8 cellular contexts compared by ENCODE assay signal in the genomic region with DNA sequence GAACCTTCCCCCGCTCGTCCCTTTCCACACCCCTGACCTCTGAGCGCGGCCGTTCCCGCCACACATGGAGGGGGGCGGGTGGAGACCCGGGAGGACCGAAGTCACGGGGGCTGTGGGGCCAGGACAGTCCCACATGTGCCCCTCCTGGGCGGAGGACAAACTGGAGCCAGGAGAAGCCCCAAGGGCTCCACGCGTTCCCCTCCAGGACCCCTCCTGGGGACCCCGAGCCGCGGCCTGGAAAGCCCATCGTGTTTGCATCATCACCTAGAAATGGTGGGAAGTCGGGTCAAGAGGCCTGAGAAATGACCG. TPM values are rescaled to one million over a fixed set of nuclear protein-coding genes. Genes with fewer than 3 reads are reported as not detected.
DNase-seq lines count a peak whose midpoint lies in the region; ATAC-seq and TF ChIP-seq lines count a peak whose summit lies in the region.

No MANE protein-coding gene starts in this region.

- intact Hi-C loops in gastrocnemius medialis (cut with DNase I; ENCODE audit: low total_unique reads) (no loop called here), adrenal gland (cut with DNase I) (no loop called here)

- H3K4me1 ChIP-seq in SK-N-SH (ENCODE audit: control insufficient read depth in 1 of 2, insufficient read depth in 2 of 2, low read depth in 1 of 2, low read length in 1 of 2) (peaks cover 0 to 31% of the 10 kb centered on the region in 2 experiments; a peak in 1 of 4 replicates), fibroblast of lung (ENCODE audit: control insufficient read depth, extremely low read depth, insufficient read depth, low read length) (no peaks in the 10 kb centered on the region), gastrocnemius medialis (peaks cover 10 to 12% of the 10 kb centered on the region in 2 donors), adrenal gland (replicated peaks in 1 of 2) (peaks cover 19 to 37% of the 10 kb centered on the region in 2 donors)

- CTCF ChIA-PET in SK-N-SH (lab: Yijun Ruan, JAX) = interaction anchor here (2.5 kb wide), 1 partner anchor 57 kb away, joined by 24 read pairs; no protein-coding TSS in a partner anchor

- 48% methylated on average over 5 of the region's 19 CpGs for WGBS in SK-N-SH (ENCODE audit: low lambda C conversion rate)
- 18 to 55% (median 28%) methylated on average over 9 to 19 of the region's 19 CpGs for whole genome bisulfite sequencing in adrenal gland, 4 donors

- TF ChIP-seq CTCF in GM12864 (IDR thresholded peaks at IDR 0.05; ENCODE audit: low read depth, low read length, missing control alignments) (no peak), SK-N-SH (IDR thresholded peaks at IDR 0.05) (no peak), fibroblast of lung (conservative IDR thresholded peaks at IDR 0.05 in 1 of 2, IDR thresholded peaks at IDR 0.05 in 1 of 2; ENCODE audit: low read depth in 1 of 2, low read length in 2 of 2) (no peak), gastrocnemius medialis (IDR thresholded peaks at IDR 0.05 in 4 of 5, conservative IDR thresholded peaks at IDR 0.05 in 1 of 5) (no peak), adrenal gland (IDR thresholded peaks at IDR 0.05) (no peak)

- H3K9ac ChIP-seq in SK-N-SH (0 out of 2 replicates have a peak overlapping the region, but pooled peaks have one; percentile 3), fibroblast of lung (ENCODE audit: insufficient read depth, low read length) (no peak overlapping the region)

- no peak for ATAC-seq in gastrocnemius medialis
- no peak for ATAC-seq in GM18909 (IDR thresholded peaks at IDR 0.05; ENCODE audit: poor library complexity, unreplicated experiment)
- ATAC-seq in HG03280 (IDR thresholded peaks at IDR 0.05; ENCODE audit: unreplicated experiment) = no peak

- in situ Hi-C loops in gastrocnemius medialis (cut with MboI; ENCODE audit: low sequenced_read_pairs in 4 of 4) = loop anchor here in 2 of 4 donors (10.0 kb wide), 2 partner anchors 46 to 56 kb away; no protein-coding TSS in a partner anchor

- DNase-seq in GM12864 (ENCODE audit: low read depth) = no peak
- DNase-seq in SK-N-SH = no peak
- no peak for DNase-seq in fibroblast of lung (ENCODE audit: low read depth in 2 of 2)
- no peak for DNase-seq in gastrocnemius medialis
- DNase-seq in NCI-H1092 (lab: John Stamatoyannopoulos, UW) = no peak
- no peak for DNase-seq in adrenal gland

- H3K4me3 ChIP-seq in GM12864 (ENCODE audit: low read depth, low read length) (peak overlapping the region; percentile 58), SK-N-SH (ENCODE audit: low read depth in 2 of 2, low read length in 1 of 2) (peak overlapping the region; percentile 50 to 56), fibroblast of lung (replicated peaks in 1 of 4; ENCODE audit: control extremely low read depth in 1 of 4, insufficient read depth in 1 of 4, low read depth in 3 of 4, low read length in 4 of 4) (peak overlapping the region in 1 of 4 experiments; percentile 43), gastrocnemius medialis (peak overlapping the region; percentile 61 to 79 (median 66)), adrenal gland (peak overlapping the region in 2 of 4 donors; percentile 89 to 92)

- H3F3A ChIP-seq in SK-N-SH (replicated peaks; ENCODE audit: insufficient read depth) = no peaks in the 10 kb centered on the region

- H3K27ac ChIP-seq in SK-N-SH (ENCODE audit: low read depth in 2 of 2, low read length in 1 of 2) = peak overlapping the region in 1 of 2 experiments; percentile 44; a peak in 1 of 4 replicates
- H3K27ac ChIP-seq in fibroblast of lung (ENCODE audit: insufficient read depth, low read length) = no peak overlapping the region
- peak overlapping the region in 3 of 4 donors; percentile 53 to 58 (median 54) for H3K27ac ChIP-seq in gastrocnemius medialis
- peak overlapping the region in 2 of 5 donors; percentile 32 to 74 for H3K27ac ChIP-seq in adrenal gland

- H3K27me3 ChIP-seq in SK-N-SH (ENCODE audit: insufficient read depth) = no peaks in the 10 kb centered on the region
- H3K27me3 ChIP-seq in fibroblast of lung (ENCODE audit: control insufficient read depth, insufficient read depth, low read length) = no peaks in the 10 kb centered on the region
- peaks cover 16 to 36% (median 18%) of the 10 kb centered on the region in 3 donors for H3K27me3 ChIP-seq in gastrocnemius medialis
- no peaks in the 10 kb centered on the region for H3K27me3 ChIP-seq in adrenal gland

- H3K36me3 ChIP-seq in SK-N-SH (replicated peaks in 1 of 2; ENCODE audit: control insufficient read depth in 1 of 2, insufficient read depth in 2 of 2, low read length in 1 of 2) (no peaks in the 10 kb centered on the region), fibroblast of lung (ENCODE audit: control insufficient read depth, insufficient read depth, low read length) (no peaks in the 10 kb centered on the region), gastrocnemius medialis (no peaks in the 10 kb centered on the region), adrenal gland (replicated peaks in 1 of 2) (no peaks in the 10 kb centered on the region)

- no peaks in the 10 kb centered on the region for H3K79me2 ChIP-seq in SK-N-SH (ENCODE audit: insufficient read depth)
- no peaks in the 10 kb centered on the region for H3K79me2 ChIP-seq in fibroblast of lung (ENCODE audit: control insufficient read depth, insufficient read depth, low read length)

- H2AFZ ChIP-seq in SK-N-SH (ENCODE audit: low read depth) (peak overlapping the region; percentile 85), fibroblast of lung (ENCODE audit: low read length) (no peak overlapping the region)

- no peaks in the 10 kb centered on the region for H3K9me3 ChIP-seq in SK-N-SH
- H3K9me3 ChIP-seq in fibroblast of lung (ENCODE audit: control insufficient read depth, insufficient read depth, low read depth, low read length) = no peaks in the 10 kb centered on the region
- H3K9me3 ChIP-seq in gastrocnemius medialis = no peaks in the 10 kb centered on the region
- no peaks in the 10 kb centered on the region for H3K9me3 ChIP-seq in adrenal gland (replicated peaks in 1 of 3)

- H3K4me2 ChIP-seq in SK-N-SH (peak overlapping the region; percentile 81), fibroblast of lung (ENCODE audit: extremely low read depth, insufficient read depth, low read length) (peak overlapping the region; percentile 52)

- H3K9me2 ChIP-seq in SK-N-SH = no peaks in the 10 kb centered on the region

- H4K20me1 ChIP-seq in SK-N-SH (ENCODE audit: insufficient read depth) (0 out of 2 replicates have a peak, but pooled peaks cover 5% of the 10 kb centered on the region), fibroblast of lung (ENCODE audit: control insufficient read depth, extremely low read depth, insufficient read depth, low read length) (no peaks in the 10 kb centered on the region)

- POLR2A ChIA-PET in SK-N-SH (lab: Yijun Ruan, JAX) = no interaction called here

- TF ChIP-seq RAD21 in SK-N-SH (IDR thresholded peaks at IDR 0.05; ENCODE audit: low read length) = no peak

- TF ChIP-seq EP300 in SK-N-SH (IDR thresholded peaks at IDR 0.05; ENCODE audit: borderline replicate concordance in 1 of 2, low read depth in 1 of 2, low read length in 1 of 2) = no peak

- TF ChIP-seq POLR2A in gastrocnemius medialis (IDR thresholded peaks at IDR 0.05) (no peak), adrenal gland (IDR thresholded peaks at IDR 0.05) (no peak)

TF ChIP-seq in SK-N-SH, 30 proteins besides CTCF, POLR2A, EP300 and RAD21 (continues in another document):
- TF ChIP-seq, protein P1, sequence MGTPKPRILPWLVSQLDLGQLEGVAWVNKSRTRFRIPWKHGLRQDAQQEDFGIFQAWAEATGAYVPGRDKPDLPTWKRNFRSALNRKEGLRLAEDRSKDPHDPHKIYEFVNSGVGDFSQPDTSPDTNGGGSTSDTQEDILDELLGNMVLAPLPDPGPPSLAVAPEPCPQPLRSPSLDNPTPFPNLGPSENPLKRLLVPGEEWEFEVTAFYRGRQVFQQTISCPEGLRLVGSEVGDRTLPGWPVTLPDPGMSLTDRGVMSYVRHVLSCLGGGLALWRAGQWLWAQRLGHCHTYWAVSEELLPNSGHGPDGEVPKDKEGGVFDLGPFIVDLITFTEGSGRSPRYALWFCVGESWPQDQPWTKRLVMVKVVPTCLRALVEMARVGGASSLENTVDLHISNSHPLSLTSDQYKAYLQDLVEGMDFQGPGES (IDR thresholded peaks at IDR 0.05; ENCODE audit: low read depth, low read length) = no peak
- TF ChIP-seq TCF12 (IDR thresholded peaks at IDR 0.05) = no peak
- no peak for TF ChIP-seq NRF1 (IDR thresholded peaks at IDR 0.05; ENCODE audit: low read depth, low read length)
- no peak for TF ChIP-seq POLR2AphosphoS5 (IDR thresholded peaks at IDR 0.05; ENCODE audit: low read depth, low read length)
- TF ChIP-seq, protein P2, sequence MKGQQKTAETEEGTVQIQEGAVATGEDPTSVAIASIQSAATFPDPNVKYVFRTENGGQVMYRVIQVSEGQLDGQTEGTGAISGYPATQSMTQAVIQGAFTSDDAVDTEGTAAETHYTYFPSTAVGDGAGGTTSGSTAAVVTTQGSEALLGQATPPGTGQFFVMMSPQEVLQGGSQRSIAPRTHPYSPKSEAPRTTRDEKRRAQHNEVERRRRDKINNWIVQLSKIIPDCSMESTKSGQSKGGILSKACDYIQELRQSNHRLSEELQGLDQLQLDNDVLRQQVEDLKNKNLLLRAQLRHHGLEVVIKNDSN (IDR thresholded peaks at IDR 0.05; ENCODE audit: borderline replicate concordance, low read depth) = no peak
- no peak for TF ChIP-seq TAF1 (IDR thresholded peaks at IDR 0.05; ENCODE audit: borderline replicate concordance, low read depth, low read length)
- TF ChIP-seq FOSL2 (IDR thresholded peaks at IDR 0.05; ENCODE audit: borderline replicate concordance, low read depth) = no peak

RNA-seq across cellular contexts. Expression of gene ABR, which starts 0.6 kb away (rescaled TPM):
- 86.1 and 117 TPM in 2 replicates for polyA plus RNA-seq in SK-N-SH (2012; rRNA removed)
- 49.2 and 63.6 TPM in 2 replicates for polyA plus RNA-seq in SK-N-SH (2012; cell fraction: cytosol; rRNA removed)
- polyA plus RNA-seq in SK-N-SH (2012; cell fraction: nucleus; rRNA removed) = 122 and 173 TPM in 2 replicates
- 84.7 and 91.9 TPM in 2 replicates for total RNA-seq in fibroblast of lung
- 43.7 and 51.5 TPM in 2 replicates for polyA plus RNA-seq in fibroblast of lung
- 46.2 and 48.9 TPM in 2 replicates for polyA plus RNA-seq in fibroblast of lung (2012)
- polyA minus RNA-seq in fibroblast of lung (ENCODE audit: low replicate concordance) = 184 and 229 TPM in 2 replicates
- total RNA-seq in gastrocnemius medialis = 10 to 100 TPM in 3 of 4 donors, 1 to 10 TPM in 1; 9.7 to 15.4 (median 12.8) TPM
- total RNA-seq in adrenal gland = 100 to 1,000 TPM in 6 of 8 donors, 10 to 100 TPM in 2; 84.7 to 131 (median 113) TPM
- polyA plus RNA-seq in adrenal gland = 100 to 1,000 TPM in 1 of 3 donors, 10 to 100 TPM in 2; 46.2 to 152 (median 51.9) TPM
